Comparison of ENCODE assay signal across 9 cellular contexts in genomic region chr3:170585937-170586310, GRCh38. TPM values are rescaled to one million over a fixed set of nuclear protein-coding genes. Genes with fewer than 3 reads are reported as not detected.
DNase-seq lines count a peak whose midpoint lies in the region; ATAC-seq and TF ChIP-seq lines count a peak whose summit lies in the region.
"Had no signal": no experiment of that assay in that cellular context is flagged by ENCODE, and none has a peak within 500 bp of the region (broad histone marks: within the 10 kb centered on the region; RNA-seq: fewer than 3 reads in every experiment).

TSS of gene SLC7A14 (minus strand) at chr3:170586075. CDS start at chr3:170526936, 59,139 bp downstream.

- H3K4me3 ChIP-seq in AG10803 (ENCODE audit: low read length): peak within 1 kb of the TSS; percentile 51
- H3K4me3 ChIP-seq in mesenchymal stem cell (ENCODE audit: insufficient read depth in 1 of 2, low read depth in 1 of 2, low read length in 2 of 2): peak within 1 kb of the TSS; percentile 44 to 81
- peak within 1 kb of the TSS in 1 of 2 donors; percentile 16 for H3K4me3 ChIP-seq in tibial artery

- TF ChIP-seq CTCF in AG10803 (conservative IDR thresholded peaks at IDR 0.05; ENCODE audit: low read length) (no peak), tibial artery (IDR thresholded peaks at IDR 0.05) (no peak)

- peak within 1 kb of the TSS in 1 of 2 experiments; percentile 33 for H2BK12ac ChIP-seq in mesenchymal stem cell (ENCODE audit: low read length in 2 of 2)

- intact Hi-C loops in tibial artery (cut with DNase I; ENCODE audit: low total_unique reads): no loop called here

- no peak within 1 kb of the TSS for H2AK5ac ChIP-seq in mesenchymal stem cell (ENCODE audit: low read length, severe bottlenecking)

- H3K36me3 ChIP-seq in mesenchymal stem cell (ENCODE audit: control insufficient read depth in 1 of 2, insufficient read depth in 2 of 2, low read depth in 1 of 2, low read length in 2 of 2) (no peaks in the 10 kb centered on the region), tibial artery (no peaks in the 10 kb centered on the region)

- no peak within 1 kb of the TSS for H4K91ac ChIP-seq in mesenchymal stem cell (ENCODE audit: low read length)

- peaks cover 16 to 64% of the 10 kb centered on the region in 2 experiments for H3K27me3 ChIP-seq in mesenchymal stem cell (ENCODE audit: control insufficient read depth in 1 of 2, insufficient read depth in 1 of 2, low read length in 2 of 2)
- peaks cover 4 to 44% of the 10 kb centered on the region in 2 donors for H3K27me3 ChIP-seq in tibial artery

- no peak within 1 kb of the TSS for H2BK15ac ChIP-seq in mesenchymal stem cell (ENCODE audit: low read depth, poor library complexity, severe bottlenecking)

- H3K23ac ChIP-seq in mesenchymal stem cell (ENCODE audit: low read length in 2 of 2): peak within 1 kb of the TSS in 1 of 2 experiments; percentile 96

- H3K79me1 ChIP-seq in mesenchymal stem cell (replicated peaks; ENCODE audit: low read length, poor library complexity, severe bottlenecking): no peaks in the 10 kb centered on the region

- 4% methylated on average over 7 of the region's 12 CpGs for WGBS in mesenchymal stem cell

- H3K27ac ChIP-seq in cingulate gyrus (ENCODE audit: low read depth, low read length): peak within 1 kb of the TSS; percentile 57
- H3K27ac ChIP-seq in mesenchymal stem cell (ENCODE audit: low read length, poor library complexity, severe bottlenecking): no peak within 1 kb of the TSS
- H3K27ac ChIP-seq in tibial artery: no peak within 1 kb of the TSS

- no peak within 1 kb of the TSS for H3K18ac ChIP-seq in mesenchymal stem cell (ENCODE audit: low read depth in 1 of 2, low read length in 2 of 2)

- no peak within 1 kb of the TSS for H4K8ac ChIP-seq in mesenchymal stem cell (ENCODE audit: low read length)

- H3K14ac ChIP-seq in mesenchymal stem cell (ENCODE audit: low read length in 2 of 2): peak within 1 kb of the TSS in 1 of 2 experiments; percentile 11

- DNase-seq in AG10803 (ENCODE audit: low read depth) (no peak), NCI-H1105 treated with DMSO at 0.1 percent for 48 hours (lab: John Stamatoyannopoulos, UW) (peak; percentile 30), mesenchymal stem cell (peak; percentile 33), activated gamma-delta T cell treated with Interleukin-2 at 50 U/mL for 16 hours (no peak), tibial artery (no peak), HUDEP-2 (lab: John Stamatoyannopoulos, UW; ENCODE audit: unreplicated experiment in 76 of 76) (no peak)
- DNase-seq: stimulated activated CD4-positive, alpha-beta T cell treated with anti-CD3 and anti-CD28 coated beads, Interleukin-4, amount 100 ng/mL, for 24 hours had no signal

- H2BK5ac ChIP-seq in mesenchymal stem cell (ENCODE audit: low read depth, low read length, poor library complexity, severe bottlenecking): no peak within 1 kb of the TSS

- H2BK120ac ChIP-seq in mesenchymal stem cell (ENCODE audit: low read depth, low read length): no peak within 1 kb of the TSS

- peak within 1 kb of the TSS; percentile 94 for H3K4me2 ChIP-seq in mesenchymal stem cell (ENCODE audit: low read length, poor library complexity, severe bottlenecking)

- H3K9me3 ChIP-seq in mesenchymal stem cell (ENCODE audit: control insufficient read depth, low read length) (no peaks in the 10 kb centered on the region), tibial artery (no peaks in the 10 kb centered on the region)

- H3K9ac ChIP-seq in mesenchymal stem cell (ENCODE audit: low read length): peak within 1 kb of the TSS; percentile 73

- ATAC-seq in GM21367 (IDR thresholded peaks at IDR 0.05; ENCODE audit: unreplicated experiment): no peak

- H3K4ac ChIP-seq in mesenchymal stem cell (ENCODE audit: low read depth in 1 of 2, low read length in 2 of 2): no peak within 1 kb of the TSS

- H3K4me1 ChIP-seq in mesenchymal stem cell (ENCODE audit: control insufficient read depth, insufficient read depth, low read depth, low read length): peaks cover 16% of the 10 kb centered on the region
- H3K4me1 ChIP-seq in tibial artery: peaks cover 0 to 13% (median 8%) of the 10 kb centered on the region in 4 donors

- peak within 1 kb of the TSS; percentile 31 for H2AFZ ChIP-seq in mesenchymal stem cell (ENCODE audit: low read depth, low read length)

RNA-seq across cellular contexts. Expression of gene SLC7A14, which starts in this region (rescaled TPM):
- polyA plus RNA-seq in mesenchymal stem cell (2013, experiment 1 of 2): 0.94 TPM
- 0.99 TPM for polyA plus RNA-seq in mesenchymal stem cell (2013, experiment 2 of 2)

Comparison
In these comparisons a context has a peak if more than half of its experiments do, and no peak if none do; other contexts are left out.
1. DNase-seq: peak in NCI-H1105 treated with DMSO at 0.1 percent for 48 hours (single experiment) and mesenchymal stem cell (single experiment); none in AG10803 (single experiment), activated gamma-delta T cell treated with Interleukin-2 at 50 U/mL for 16 hours (single experiment), tibial artery (0 of 2) and HUDEP-2 (0 of 76).